26 cellular contexts compared by ENCODE assay signal in the genomic region with DNA sequence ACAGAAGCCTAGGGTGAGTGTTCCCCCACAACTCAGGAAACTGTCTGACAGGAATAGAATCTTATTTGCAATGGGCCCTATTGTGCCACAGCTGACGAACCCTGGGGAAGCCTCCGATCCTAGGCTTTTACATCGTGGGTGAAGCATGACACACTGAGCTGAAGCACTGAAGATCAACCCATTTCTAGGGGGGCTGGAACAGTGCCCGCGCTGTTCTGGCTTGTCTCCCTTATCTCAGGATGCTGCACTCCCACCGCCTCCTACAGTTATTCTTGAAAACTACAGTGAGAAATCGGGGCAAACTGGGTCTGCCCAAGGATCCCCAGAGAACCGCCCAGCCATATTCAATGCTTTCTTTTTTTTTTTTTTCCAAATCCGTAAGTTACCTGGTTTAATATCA. TPM values are rescaled to one million over a fixed set of nuclear protein-coding genes. Genes with fewer than 3 reads are reported as not detected.
"Had no signal": no experiment of that assay in that cellular context is flagged by ENCODE, and none has a peak within 500 bp of the region (broad histone marks: within the 10 kb centered on the region; RNA-seq: fewer than 3 reads in every experiment).

No MANE protein-coding gene starts in this region.

- ATAC-seq: activated CD8-positive, alpha-beta T cell treated with anti-CD3 and anti-CD28 coated beads, Interleukin-2, amount 10 ng/mL, durations not matched to agents 7 days and 5 days; left colon; mucosa of descending colon; sciatic nerve; stimulated activated effector memory CD8-positive, alpha-beta T cell treated with anti-CD3 and anti-CD28 coated beads, Interleukin-12 subunit alpha, Interleukin-12 subunit beta, amount 100 ng/mL, for 72 hours had no signal

- H3K27ac ChIP-seq: stomach, suprapubic skin, tibial nerve, VCaP had no signal

- H3K27ac Mint-ChIP-seq: activated CD8-positive, alpha-beta T cell treated with anti-CD3 and anti-CD28 coated beads, Interleukin-2, amount 10 ng/mL, durations not matched to agents 7 days and 5 days; activated naive CD8-positive, alpha-beta T cell; activated T-helper 1 cell treated with anti-CD3 and anti-CD28 coated beads, Interleukin-12 subunit alpha, Interleukin-12 subunit beta, Interleukin-2, Interleukin-4 antibody, amounts not matched to agents 30 ng/mL and 10 ng/mL and 1 ng/mL, durations not matched to agents 14 hours and 24 hours and 36 hours; memory B cell; nephron progenitor cell; stimulated activated effector memory CD8-positive, alpha-beta T cell treated with anti-CD3 and anti-CD28 coated beads, Interleukin-12 subunit alpha, Interleukin-12 subunit beta, amount 100 ng/mL, for 72 hours had no signal

- H3K9me3 Mint-ChIP-seq: nephron progenitor cell had no signal

- H3K4me1 Mint-ChIP-seq: memory B cell; nephron progenitor cell; stimulated activated effector memory CD8-positive, alpha-beta T cell treated with anti-CD3 and anti-CD28 coated beads, Interleukin-12 subunit alpha, Interleukin-12 subunit beta, amount 100 ng/mL, for 72 hours had no signal

- H3K4me3 ChIP-seq: mucosa of descending colon, stomach, suprapubic skin, tibial nerve had no signal

- H3K36me3 ChIP-seq: stomach, suprapubic skin, tibial nerve had no signal

- H3K9me3 ChIP-seq: mucosa of descending colon, stomach, suprapubic skin, tibial nerve had no signal

- H3K27me3 ChIP-seq: stomach, suprapubic skin, tibial nerve had no signal

- H3K4me1 ChIP-seq: stomach, suprapubic skin, tibial nerve had no signal

- H3K36me3 Mint-ChIP-seq: activated naive CD8-positive, alpha-beta T cell; memory B cell; stimulated activated effector memory CD8-positive, alpha-beta T cell treated with anti-CD3 and anti-CD28 coated beads, Interleukin-12 subunit alpha, Interleukin-12 subunit beta, amount 100 ng/mL, for 72 hours had no signal

- H3K27me3 Mint-ChIP-seq: activated naive CD8-positive, alpha-beta T cell; memory B cell had no signal

- DNase-seq: activated CD4-positive, alpha-beta T cell treated with anti-CD3 and anti-CD28 coated beads for 1 hour; activated CD4-positive, alpha-beta T cell treated with anti-CD3 and anti-CD28 coated beads, Interleukin-2, amount 50 U/mL, for 1 hour; activated CD8-positive, alpha-beta T cell treated with anti-CD3 and anti-CD28 coated beads, Interleukin-2, amount 10 ng/mL, durations not matched to agents 7 days and 5 days; activated gamma-delta T cell treated with Interleukin-2 at 50 U/mL for 16 hours; central memory CD4-positive, alpha-beta T cell; dermis blood vessel endothelial cell; effector CD8-positive, alpha-beta T cell; foreskin melanocyte; glutamatergic neuron; hippocampal formation; left colon; mucosa of descending colon; nephron progenitor cell; small intestine; stimulated activated CD4-positive, alpha-beta T cell treated with anti-CD3 and anti-CD28 coated beads, Interleukin-2, amount 100 ng/mL, for 24 hours; stomach had no signal

- H3K4me3 Mint-ChIP-seq: activated CD8-positive, alpha-beta T cell treated with anti-CD3 and anti-CD28 coated beads, Interleukin-2, amount 10 ng/mL, durations not matched to agents 7 days and 5 days; activated naive CD8-positive, alpha-beta T cell; activated T-helper 1 cell treated with anti-CD3 and anti-CD28 coated beads, Interleukin-12 subunit alpha, Interleukin-12 subunit beta, Interleukin-2, Interleukin-4 antibody, amounts not matched to agents 30 ng/mL and 10 ng/mL and 1 ng/mL, durations not matched to agents 14 hours and 24 hours and 36 hours; memory B cell; nephron progenitor cell; stimulated activated effector memory CD8-positive, alpha-beta T cell treated with anti-CD3 and anti-CD28 coated beads, Interleukin-12 subunit alpha, Interleukin-12 subunit beta, amount 100 ng/mL, for 72 hours had no signal

RNA-seq across cellular contexts. Expression of a gene that starts 41.1 kb away (rescaled TPM):
- total RNA-seq: activated CD8-positive, alpha-beta T cell treated with anti-CD3 and anti-CD28 coated beads, Interleukin-2, amount 10 ng/mL, durations not matched to agents 7 days and 5 days; activated T-helper 1 cell treated with anti-CD3 and anti-CD28 coated beads, Interleukin-12 subunit alpha, Interleukin-12 subunit beta, Interleukin-2, Interleukin-4 antibody, amounts not matched to agents 30 ng/mL and 10 ng/mL and 1 ng/mL, durations not matched to agents 14 hours and 24 hours and 36 hours; dermis blood vessel endothelial cell; left colon; mucosa of descending colon; T-helper 2 cell treated with Interferon-gamma antibody and Interleukin-4, amounts not matched to agents 100 ng/mL and 5 ng/mL, for 36 hours had no signal
- polyA plus RNA-seq: esophagus had no signal
